In the genomic region with DNA sequence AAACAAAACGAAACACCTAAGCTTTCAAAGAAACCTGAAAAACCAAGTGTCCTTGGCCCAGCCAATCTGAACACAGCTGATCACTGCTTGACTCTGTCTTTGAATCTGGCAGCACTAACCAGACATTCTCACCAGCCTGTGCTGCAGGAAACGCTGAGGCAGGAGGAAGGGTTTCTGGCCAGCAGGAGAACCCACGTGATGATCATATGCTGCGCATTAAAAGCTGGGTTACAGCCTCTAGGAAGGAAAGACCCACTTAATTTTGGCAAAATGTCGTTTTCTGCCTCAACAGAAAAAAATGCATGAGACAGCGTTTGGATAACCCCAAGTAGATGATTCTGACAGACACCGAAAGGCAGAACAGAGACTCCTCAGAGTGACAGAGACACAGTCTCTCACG, we compare ENCODE assay signal across 8 cellular contexts. TPM values are rescaled to one million over a fixed set of nuclear protein-coding genes. Genes with fewer than 3 reads are reported as not detected.
DNase-seq lines count a peak whose midpoint lies in the region; ATAC-seq and TF ChIP-seq lines count a peak whose summit lies in the region.

No MANE protein-coding gene starts in this region.

- H2AK5ac ChIP-seq in trophoblast cell (ENCODE audit: low read length): no peak overlapping the region

- peak overlapping the region; percentile 19 to 22 for H3K4me3 Mint-ChIP-seq in stimulated activated naive B cell treated with anti-CD40 and anti-IgM and Interleukin-4, amounts not matched to agents 10 μg/mL and 1 μg/mL and 100 μg/mL, for 72 hours

- peaks cover 21 to 48% of the 10 kb centered on the region in 2 donors for H3K4me1 Mint-ChIP-seq in stimulated activated naive B cell treated with anti-CD40 and anti-IgM and Interleukin-4, amounts not matched to agents 10 μg/mL and 1 μg/mL and 100 μg/mL, for 72 hours

- H3K27ac ChIP-seq in hepatocyte (peak overlapping the region; percentile 2), trophoblast cell (ENCODE audit: low read depth, low read length) (no peak overlapping the region)

- no peaks in the 10 kb centered on the region for H3K79me1 ChIP-seq in trophoblast cell (ENCODE audit: low read length)

- no peak overlapping the region for H3K14ac ChIP-seq in trophoblast cell (ENCODE audit: low read length)

- ATAC-seq in HG03139 (IDR thresholded peaks at IDR 0.05; ENCODE audit: unreplicated experiment): peak; percentile 55
- peak; percentile 83 for ATAC-seq in stimulated activated naive B cell treated with anti-CD40 and anti-IgM and Interleukin-4, amounts not matched to agents 10 μg/mL and 1 μg/mL and 100 μg/mL, for 72 hours (replicated peaks)
- ATAC-seq in GM19328 (IDR thresholded peaks at IDR 0.05; ENCODE audit: unreplicated experiment): no peak

- H4K91ac ChIP-seq in trophoblast cell (ENCODE audit: low read depth, low read length): no peak overlapping the region

- no peaks in the 10 kb centered on the region for H3K9me3 Mint-ChIP-seq in stimulated activated naive B cell treated with anti-CD40 and anti-IgM and Interleukin-4, amounts not matched to agents 10 μg/mL and 1 μg/mL and 100 μg/mL, for 72 hours

- H3K4me1 ChIP-seq in hepatocyte (ENCODE audit: insufficient read depth) (peaks cover 44% of the 10 kb centered on the region), trophoblast cell (ENCODE audit: control insufficient read depth in 1 of 2, insufficient read depth in 2 of 2, low read length in 2 of 2) (no peaks in the 10 kb centered on the region)

- H3K27me3 Mint-ChIP-seq in stimulated activated naive B cell treated with anti-CD40 and anti-IgM and Interleukin-4, amounts not matched to agents 10 μg/mL and 1 μg/mL and 100 μg/mL, for 72 hours: no peaks in the 10 kb centered on the region

- no peak for TF ChIP-seq CTCF in hepatocyte (IDR thresholded peaks at IDR 0.05; ENCODE audit: poor library complexity)

- H3K23ac ChIP-seq in trophoblast cell (ENCODE audit: low read length): no peak overlapping the region

- H3K36me3 Mint-ChIP-seq in stimulated activated naive B cell treated with anti-CD40 and anti-IgM and Interleukin-4, amounts not matched to agents 10 μg/mL and 1 μg/mL and 100 μg/mL, for 72 hours: peaks cover 35% of the 10 kb centered on the region in 2 donors

- DNase-seq in EL (peak; percentile 97), amniotic epithelial cell (ENCODE audit: low read depth) (peak; percentile 71), hepatocyte (ENCODE audit: low spot score) (no peak), trophoblast cell (no peak)
- DNase-seq in stimulated activated naive B cell treated with anti-CD40 and anti-IgM and Interleukin-4, amounts not matched to agents 10 μg/mL and 1 μg/mL and 100 μg/mL, for 72 hours: peak; percentile 8
- no peak for DNase-seq in effector CD8-positive, alpha-beta T cell (lab: John Stamatoyannopoulos, UW)

- H2BK120ac ChIP-seq in trophoblast cell (ENCODE audit: insufficient read depth, low read length, poor library complexity): no peak overlapping the region

- H2AFZ ChIP-seq in hepatocyte: no peak overlapping the region
- no peak overlapping the region for H2AFZ ChIP-seq in trophoblast cell (ENCODE audit: insufficient read depth, low read length, poor library complexity)

- H3K9me2 ChIP-seq in hepatocyte (replicated peaks; ENCODE audit: insufficient read depth): no peaks in the 10 kb centered on the region

- peak overlapping the region; percentile 37 for H3K27ac Mint-ChIP-seq in stimulated activated naive B cell treated with anti-CD40 and anti-IgM and Interleukin-4, amounts not matched to agents 10 μg/mL and 1 μg/mL and 100 μg/mL, for 72 hours

- H2BK12ac ChIP-seq in trophoblast cell (ENCODE audit: low read length): no peak overlapping the region

- H3K4me2 ChIP-seq in hepatocyte: no peak overlapping the region
- H3K4me2 ChIP-seq in trophoblast cell (ENCODE audit: low read length): no peak overlapping the region

- H2BK5ac ChIP-seq in trophoblast cell (ENCODE audit: low read depth, low read length, poor library complexity): no peak overlapping the region

- H3K4me3 ChIP-seq in hepatocyte (no peak overlapping the region), trophoblast cell (ENCODE audit: low read depth, low read length) (no peak overlapping the region)

- H3K36me3 ChIP-seq in hepatocyte (replicated peaks; ENCODE audit: insufficient read depth, low read depth) (no peaks in the 10 kb centered on the region), trophoblast cell (ENCODE audit: control insufficient read depth in 1 of 2, insufficient read depth in 2 of 2, low read length in 2 of 2) (peaks cover 14 to 34% of the 10 kb centered on the region in 2 experiments)

- WGBS in hepatocyte (ENCODE audit: low lambda C conversion rate, missing lambda C conversion rate): 73% methylated on average over 8 of the region's 8 CpGs
- no CpG with 5 or more reads among the region's 8 CpGs for WGBS in trophoblast cell (ENCODE audit: extremely low coverage, insufficient coverage, insufficient read length)

- no peak overlapping the region for H3K4ac ChIP-seq in trophoblast cell (ENCODE audit: low read depth, low read length)

- no peak overlapping the region for H4K12ac ChIP-seq in trophoblast cell (ENCODE audit: low read depth, low read length)

- no peak overlapping the region for H4K8ac ChIP-seq in trophoblast cell (ENCODE audit: low read depth, low read length)

- no peak overlapping the region for H3K9ac ChIP-seq in trophoblast cell (ENCODE audit: low read length)

- no peak overlapping the region for H3K18ac ChIP-seq in trophoblast cell (ENCODE audit: low read length)

- H3K9me3 ChIP-seq in hepatocyte (ENCODE audit: low read depth) (no peaks in the 10 kb centered on the region), trophoblast cell (ENCODE audit: insufficient read depth, low read depth, low read length) (no peaks in the 10 kb centered on the region)

- H3K79me2 ChIP-seq in hepatocyte: peaks cover 89% of the 10 kb centered on the region
- H3K79me2 ChIP-seq in trophoblast cell (ENCODE audit: control insufficient read depth, insufficient read depth, low read length, poor library complexity): no peaks in the 10 kb centered on the region

- H4K20me1 ChIP-seq in hepatocyte (ENCODE audit: insufficient read depth, poor library complexity, severe bottlenecking): no peaks in the 10 kb centered on the region

- H3K27me3 ChIP-seq in hepatocyte (no peaks in the 10 kb centered on the region), trophoblast cell (ENCODE audit: insufficient read depth, low read length) (no peaks in the 10 kb centered on the region)

RNA-seq across cellular contexts. Expression of a gene that starts 9.8 kb away (rescaled TPM):
- total RNA-seq in hepatocyte: 51.9 and 74.1 TPM in 2 replicates
- 38.2 and 42.2 TPM in 2 replicates for polyA plus RNA-seq in hepatocyte
- 16.8 and 18.0 TPM in 2 replicates for polyA plus RNA-seq in trophoblast cell (2013)

Comparison
In these comparisons a context has a peak if more than half of its experiments do, and no peak if none do; other contexts are left out.
1. DNase-seq: peak in EL (single experiment), amniotic epithelial cell (single experiment) and stimulated activated naive B cell treated with anti-CD40 and anti-IgM and Interleukin-4, amounts not matched to agents 10 μg/mL and 1 μg/mL and 100 μg/mL, for 72 hours (single experiment); none in hepatocyte (single experiment), effector CD8-positive, alpha-beta T cell (single experiment) and trophoblast cell (0 of 2).